Comparison of ENCODE assay signal across 14 cellular contexts in genomic region chr6:9360881-9361280, GRCh38.
"Had no signal": no experiment of that assay in that cellular context is flagged by ENCODE, and none has a peak within 500 bp of the region (broad histone marks: within the 10 kb centered on the region; RNA-seq: fewer than 3 reads in every experiment).

No MANE protein-coding gene starts in this region.

- H3K27me3 ChIP-seq: adrenal gland, suprapubic skin, upper lobe of left lung had no signal

- H3K4me1 ChIP-seq: adrenal gland, prostate gland, suprapubic skin, upper lobe of left lung had no signal

- H3K4me3 ChIP-seq: adrenal gland, mucosa of descending colon, prostate gland, suprapubic skin, upper lobe of left lung had no signal

- ATAC-seq: effector memory CD8-positive, alpha-beta T cell; left lobe of liver; mucosa of descending colon; natural killer cell had no signal

- H3K9me3 ChIP-seq: adrenal gland, mucosa of descending colon, prostate gland, suprapubic skin, upper lobe of left lung had no signal

- DNase-seq: activated CD4-positive, alpha-beta T cell treated with anti-CD3 and anti-CD28 coated beads, Interleukin-2, amount 50 U/mL, for 1 hour; activated naive CD4-positive, alpha-beta T cell treated with anti-CD3 and anti-CD28 coated beads, Interleukin-2, amount 10 ng/mL, durations not matched to agents 7 days and 5 days; adrenal gland; central memory CD4-positive, alpha-beta T cell; effector memory CD8-positive, alpha-beta T cell; mucosa of descending colon; natural killer cell; stimulated activated CD4-positive, alpha-beta T cell treated with anti-CD3 and anti-CD28 coated beads, Interleukin-12 subunit alpha, Interleukin-12 subunit beta, amount 100 ng/mL, for 4 hours; stimulated activated CD4-positive, alpha-beta T cell treated with anti-CD3 and anti-CD28 coated beads, Interleukin-2, amount 100 ng/mL, for 48 hours; stimulated activated naive CD4-positive, alpha-beta T cell treated with Interleukin-2 at 50 U/mL for 16 hours; upper lobe of left lung had no signal

- H3K36me3 ChIP-seq: adrenal gland, prostate gland, suprapubic skin, upper lobe of left lung had no signal

- H3K27ac ChIP-seq: adrenal gland, prostate gland, suprapubic skin, upper lobe of left lung had no signal
